In the genomic region with DNA sequence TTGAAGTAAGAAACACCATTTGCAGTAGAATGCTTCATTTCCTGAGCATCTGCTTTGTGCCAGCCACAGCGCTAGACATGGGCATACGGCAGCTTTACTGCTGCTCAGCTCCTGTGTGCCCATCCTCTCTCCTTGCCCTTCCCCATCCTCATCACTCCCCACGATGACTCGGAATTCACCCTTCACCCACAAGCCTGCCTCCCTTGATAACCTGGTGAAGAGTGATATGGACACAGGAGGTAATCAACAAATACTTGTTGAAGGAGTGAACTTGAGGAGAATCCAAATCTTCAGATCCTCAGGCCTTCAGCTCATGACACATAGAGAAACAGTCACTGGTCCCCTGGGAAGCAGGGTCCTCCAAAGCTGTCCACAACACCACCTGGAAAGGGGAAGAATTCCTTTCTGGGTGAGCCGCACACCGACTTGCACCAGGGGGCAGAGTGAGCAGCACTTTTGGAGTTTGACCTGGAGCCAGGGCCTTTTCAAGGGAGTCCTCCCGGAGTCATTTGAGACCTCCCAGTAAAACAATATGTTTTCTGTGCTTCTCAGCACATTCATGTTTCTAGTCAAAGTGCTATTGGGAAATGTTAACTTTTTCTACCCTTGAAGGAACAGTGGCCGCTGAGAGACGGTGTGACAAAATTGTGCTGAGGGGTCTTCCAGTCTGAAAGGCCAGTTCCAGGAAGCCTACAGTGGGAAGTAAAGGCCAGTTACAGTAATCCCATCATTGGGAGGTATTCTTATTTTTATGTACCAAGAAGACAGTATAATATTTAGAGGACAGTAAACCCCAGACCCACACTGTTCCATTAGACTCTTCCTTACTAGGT, we compare ENCODE assay signal across 8 cellular contexts.
DNase-seq lines count a peak whose midpoint lies in the region; ATAC-seq and TF ChIP-seq lines count a peak whose summit lies in the region.

No MANE protein-coding gene starts in this region.

- WGBS in prostate gland, result 63% methylated on average over 9 of the region's 9 CpGs

- no peak overlapping the region for H3K27ac ChIP-seq in prostate gland

- intact Hi-C loops in activated CD8-positive, alpha-beta T cell treated with anti-CD3 and anti-CD28 coated beads for 36 hours (cut with micrococcal nuclease), result loop anchor here (5.0 kb wide), 1 partner anchor 381 kb away; a partner anchor contains a TSS
- intact Hi-C loops in prostate gland (cut with DNase I), result loop anchor here (2.0 to 10.0 kb wide), 2 partner anchors 136 to 382 kb away; no protein-coding TSS in a partner anchor

- H3K27me3 ChIP-seq in prostate gland (replicated peaks; ENCODE audit: insufficient read depth), result no peaks in the 10 kb centered on the region

- no peaks in the 10 kb centered on the region for H3K9me3 Mint-ChIP-seq in activated CD8-positive, alpha-beta T cell treated with anti-CD3 and anti-CD28 coated beads for 36 hours

- no peaks in the 10 kb centered on the region for H3K36me3 Mint-ChIP-seq in activated CD8-positive, alpha-beta T cell treated with anti-CD3 and anti-CD28 coated beads for 36 hours (ENCODE audit: low read depth)

- peaks cover 41% of the 10 kb centered on the region for H3K4me1 Mint-ChIP-seq in activated CD8-positive, alpha-beta T cell treated with anti-CD3 and anti-CD28 coated beads for 36 hours (ENCODE audit: low read depth)

- peak; percentile 49 for DNase-seq in AG09319 (ENCODE audit: extremely low read depth, low read depth)
- peak; percentile 50 for DNase-seq in GM12865 (ENCODE audit: low read depth)
- peak; percentile 43 for DNase-seq in NCI-H2029 treated with DMSO at 0.1 percent for 48 hours (lab: John Stamatoyannopoulos, UW)
- DNase-seq in activated CD8-positive, alpha-beta T cell treated with anti-CD3 and anti-CD28 coated beads for 36 hours, result peak; percentile 33
- peak; percentile 30 for DNase-seq in germinal center (ENCODE audit: low spot score)
- peak; percentile 19 for DNase-seq in prostate gland (ENCODE audit: low spot score)
- DNase-seq in activated CD4-positive, CD25-positive, alpha-beta regulatory T cell treated with anti-CD3 and anti-CD28 coated beads, Interleukin-2, amount 50 U/mL, for 72 hours, result no peak
- no peak for DNase-seq in central memory CD4-positive, alpha-beta T cell

- no peak for TF ChIP-seq POLR2A in prostate gland (IDR thresholded peaks at IDR 0.05)

- H3K36me3 ChIP-seq in prostate gland, result no peaks in the 10 kb centered on the region

- TF ChIP-seq CTCF in AG09319 (IDR thresholded peaks at IDR 0.05; ENCODE audit: low read depth, low read length) (peak; percentile 74), GM12865 (IDR thresholded peaks at IDR 0.05; ENCODE audit: insufficient read depth, low read depth, low read length, missing control alignments) (peak; percentile 51), prostate gland (IDR thresholded peaks at IDR 0.05) (peak in 3 of 4 experiments; percentile 32 to 51 (median 32))
- peak; percentile 64 for TF ChIP-seq CTCF in activated CD8-positive, alpha-beta T cell treated with anti-CD3 and anti-CD28 coated beads for 36 hours (IDR thresholded peaks at IDR 0.05)

- H3K4me3 ChIP-seq in GM12865 (ENCODE audit: low read depth, low read length), result no peak overlapping the region
- H3K4me3 ChIP-seq in prostate gland, result no peak overlapping the region

- no peak overlapping the region for H3K4me3 Mint-ChIP-seq in activated CD8-positive, alpha-beta T cell treated with anti-CD3 and anti-CD28 coated beads for 36 hours

- ATAC-seq in activated CD8-positive, alpha-beta T cell treated with anti-CD3 and anti-CD28 coated beads for 36 hours, result no peak

- H3K27me3 Mint-ChIP-seq in activated CD8-positive, alpha-beta T cell treated with anti-CD3 and anti-CD28 coated beads for 36 hours, result no peaks in the 10 kb centered on the region

- POLR2A ChIA-PET in activated CD8-positive, alpha-beta T cell treated with anti-CD3 and anti-CD28 coated beads for 36 hours (lab: Charles Lee), result no interaction called here

- H3K27ac Mint-ChIP-seq in activated CD8-positive, alpha-beta T cell treated with anti-CD3 and anti-CD28 coated beads for 36 hours, result no peak overlapping the region

- H3K4me1 ChIP-seq in prostate gland (replicated peaks), result no peaks in the 10 kb centered on the region

- CTCF ChIA-PET in activated CD8-positive, alpha-beta T cell treated with anti-CD3 and anti-CD28 coated beads for 36 hours (lab: Charles Lee), result interaction anchor here (0.7 to 4.9 kb wide), 3 partner anchors 25 to 381 kb away, joined by 3 to 39 read pairs (median 3); a partner anchor contains a TSS

- H3K9me3 ChIP-seq in prostate gland, result no peaks in the 10 kb centered on the region

Comparison
In these comparisons a context has a peak if more than half of its experiments do, and no peak if none do; other contexts are left out.
1. DNase-seq: peak in AG09319 (single experiment), GM12865 (single experiment), NCI-H2029 treated with DMSO at 0.1 percent for 48 hours (single experiment), activated CD8-positive, alpha-beta T cell treated with anti-CD3 and anti-CD28 coated beads for 36 hours (single experiment), germinal center (single experiment) and prostate gland (single experiment); none in activated CD4-positive, CD25-positive, alpha-beta regulatory T cell treated with anti-CD3 and anti-CD28 coated beads, Interleukin-2, amount 50 U/mL, for 72 hours (single experiment) and central memory CD4-positive, alpha-beta T cell (single experiment).
2. Peak in every context shown above with its lines, with median percentiles within 50 percentile points of each other: CTCF ChIP-seq.